9 cellular contexts compared by ENCODE assay signal in genomic region chr11:94925422-94926270, GRCh38. TPM values are rescaled to one million over a fixed set of nuclear protein-coding genes. Genes with fewer than 3 reads are reported as not detected.
DNase-seq lines count a peak whose midpoint lies in the region; ATAC-seq, FAIRE-seq and TF ChIP-seq lines count a peak whose summit lies in the region.
"Had no signal": no experiment of that assay in that cellular context is flagged by ENCODE, and none has a peak within 500 bp of the region (broad histone marks: within the 10 kb centered on the region; RNA-seq: fewer than 3 reads in every experiment).

No MANE protein-coding gene starts in this region.

- H3K56ac ChIP-seq in IMR-90 (ENCODE audit: extremely low read depth, insufficient read depth, low read length): peak overlapping the region; percentile 61; the same call in 1 of the 2 replicates

- CTCF ChIA-PET in IMR-90 (lab: Yijun Ruan, JAX): no interaction called here

- POLR2A ChIA-PET in IMR-90 (lab: Charles Lee; ENCODE audit: unreplicated experiment): no interaction called here

- in situ Hi-C loops in IMR-90 (cut with MboI; ENCODE audit: low sequenced_read_pairs): loop anchor here (25.0 kb wide), 1 partner anchor 788 kb away; the partner anchor contains the start of gene PANX1

- H4K8ac ChIP-seq in IMR-90 (ENCODE audit: low read depth in 2 of 2, low read length in 2 of 2): peak overlapping the region; percentile 58 to 61

- H3K4ac ChIP-seq in IMR-90 (ENCODE audit: low read depth, low read length): peak overlapping the region; percentile 94

- H2BK20ac ChIP-seq in IMR-90 (ENCODE audit: low read depth, low read length): peak overlapping the region; percentile 93

- H2BK120ac ChIP-seq in IMR-90 (ENCODE audit: low read depth, low read length): peak overlapping the region; percentile 80

- H2BK5ac ChIP-seq in IMR-90 (ENCODE audit: low read depth, low read length, poor library complexity, severe bottlenecking): peak overlapping the region; percentile 96

- DNase-seq in heart right ventricle: no peak
- no peak for DNase-seq in cardiac septum (ENCODE audit: low spot score)
- no peak for DNase-seq in IMR-90
- no peak for DNase-seq in kidney
- DNase-seq in uterus: no peak
- DNase-seq in HuH-7.5 (ENCODE audit: low spot score): no peak
- DNase-seq in colonic mucosa: no peak
- DNase-seq in GM03348 (ENCODE audit: low spot score): no peak
- DNase-seq: COR-L47 had no signal

- no peak for TF ChIP-seq POLR2A in IMR-90 (IDR thresholded peaks at IDR 0.05; ENCODE audit: low read depth, low read length)
- no peak for TF ChIP-seq POLR2A in uterus (IDR thresholded peaks at IDR 0.05)

- H3K79me1 ChIP-seq in IMR-90 (ENCODE audit: low read depth in 1 of 2, low read length in 2 of 2): peaks cover 0 to 24% of the 10 kb centered on the region in 2 experiments; a peak in 2 of 4 replicates

- H3K9ac ChIP-seq in IMR-90 (ENCODE audit: low read depth, low read length): peak overlapping the region; percentile 49
- H3K9ac ChIP-seq in kidney (ENCODE audit: low read length in 2 of 2): no peak overlapping the region
- no peak overlapping the region for H3K9ac ChIP-seq in colonic mucosa (ENCODE audit: low read depth in 2 of 2, low read length in 2 of 2)

- peak overlapping the region; percentile 71; the same call in 2 of the 3 replicates for H2BK15ac ChIP-seq in IMR-90 (ENCODE audit: low read depth, low read length)

- peak overlapping the region; percentile 56 for H2AK9ac ChIP-seq in IMR-90 (replicated peaks; ENCODE audit: low read depth, low read length, poor library complexity)

- FAIRE-seq in kidney (lab: Jason Lieb, UNC): no peak

- peak overlapping the region; percentile 34 for H2AFZ ChIP-seq in IMR-90 (replicated peaks; ENCODE audit: low read length, poor library complexity)

- H3K4me2 ChIP-seq in IMR-90 (ENCODE audit: low read depth, low read length): peak overlapping the region; percentile 0; the same call in 1 of the 2 replicates

- H2AK5ac ChIP-seq in IMR-90 (ENCODE audit: low read depth, low read length): peak overlapping the region; percentile 93

- H3K27me3 ChIP-seq in heart right ventricle (no peaks in the 10 kb centered on the region), IMR-90 (ENCODE audit: control insufficient read depth, insufficient read depth, low read length) (no peaks in the 10 kb centered on the region), uterus (no peaks in the 10 kb centered on the region), colonic mucosa (no peaks in the 10 kb centered on the region)

- peak overlapping the region; percentile 77 for H3K23ac ChIP-seq in IMR-90 (ENCODE audit: low read depth, low read length)

- H3K18ac ChIP-seq in IMR-90 (ENCODE audit: low read depth, low read length): peak overlapping the region; percentile 87

- no peaks in the 10 kb centered on the region for H4K20me1 ChIP-seq in IMR-90 (ENCODE audit: insufficient read depth, low read length)

- TF ChIP-seq RAD21 in IMR-90 (IDR thresholded peaks at IDR 0.05; ENCODE audit: low read length): no peak

- BruUV-seq in IMR-90 (replicated peaks; lab: Mats Ljungman, UMichigan): no TSS peak

- dilution Hi-C loops in IMR-90 (cut with HindIII; ENCODE audit: low sequenced_read_pairs, unreplicated experiment): no loop called here

- peak overlapping the region; percentile 6 to 90 (median 79) for H3K27ac ChIP-seq in heart right ventricle
- H3K27ac ChIP-seq in IMR-90 (ENCODE audit: insufficient read depth, low read length): peak overlapping the region; percentile 73
- peak overlapping the region; percentile 3 to 82 for H3K27ac ChIP-seq in kidney (ENCODE audit: low read depth in 2 of 2, low read length in 2 of 2)
- peak overlapping the region; percentile 83 to 94 for H3K27ac ChIP-seq in uterus
- H3K27ac ChIP-seq in colonic mucosa: no peak overlapping the region

- TF ChIP-seq CTCF in heart right ventricle (IDR thresholded peaks at IDR 0.05) (no peak), IMR-90 (conservative IDR thresholded peaks at IDR 0.05; ENCODE audit: low read depth, low read length) (no peak), kidney (IDR thresholded peaks at IDR 0.05; ENCODE audit: borderline replicate concordance, extremely low read depth, insufficient read depth) (no peak), uterus (IDR thresholded peaks at IDR 0.05) (no peak), colonic mucosa (IDR thresholded peaks at IDR 0.05) (no peak)

- H4K5ac ChIP-seq in IMR-90 (ENCODE audit: low read depth, low read length): peak overlapping the region; percentile 86

- H3K9me1 ChIP-seq in IMR-90 (ENCODE audit: insufficient read depth, low read length): peaks cover 45% of the 10 kb centered on the region

- H3K36me3 ChIP-seq in heart right ventricle: no peaks in the 10 kb centered on the region
- H3K36me3 ChIP-seq in IMR-90 (ENCODE audit: control insufficient read depth, insufficient read depth, low read length): no peaks in the 10 kb centered on the region
- no peaks in the 10 kb centered on the region for H3K36me3 ChIP-seq in kidney (ENCODE audit: control insufficient read depth in 1 of 2, insufficient read depth in 2 of 2, low read length in 2 of 2)
- H3K36me3 ChIP-seq in uterus: no peaks in the 10 kb centered on the region
- H3K36me3 ChIP-seq in colonic mucosa: no peaks in the 10 kb centered on the region

- ATAC-seq in heart right ventricle (no peak), IMR-90 (ENCODE audit: low read depth) (no peak)

- WGBS in heart right ventricle, 2 donors: 50 to 54% methylated on average over 7 of the region's 7 CpGs
- 86% methylated on average over 1 of the region's 7 CpGs; no CpG with 5 or more reads in 1 of the 2 experiments for WGBS in IMR-90 (ENCODE audit: extremely low coverage in 2 of 2, insufficient read length in 1 of 2), 2 experiments

- H3K4me3 ChIP-seq in heart right ventricle: no peak overlapping the region
- no peak overlapping the region for H3K4me3 ChIP-seq in IMR-90 (ENCODE audit: insufficient read depth, low read depth, low read length)
- H3K4me3 ChIP-seq in kidney (ENCODE audit: low read length in 2 of 2): no peak overlapping the region
- H3K4me3 ChIP-seq in uterus: no peak overlapping the region
- H3K4me3 ChIP-seq in colonic mucosa: no peak overlapping the region

- H3K9me3 ChIP-seq in heart right ventricle (no peaks in the 10 kb centered on the region), IMR-90 (ENCODE audit: control insufficient read depth, insufficient read depth, low read length) (no peaks in the 10 kb centered on the region), kidney (ENCODE audit: control insufficient read depth in 1 of 2, low read length in 2 of 2) (no peaks in the 10 kb centered on the region), uterus (no peaks in the 10 kb centered on the region), colonic mucosa (no peaks in the 10 kb centered on the region)

- H3K4me1 ChIP-seq in heart right ventricle (peaks cover 10 to 56% (median 40%) of the 10 kb centered on the region in 9 donors), IMR-90 (ENCODE audit: control insufficient read depth, insufficient read depth, low read length) (peaks cover 36% of the 10 kb centered on the region), kidney (ENCODE audit: control insufficient read depth in 1 of 2, insufficient read depth in 1 of 2, low read depth in 1 of 2, low read length in 2 of 2) (peaks cover 26 to 28% of the 10 kb centered on the region in 2 donors), uterus (peaks cover 8 to 13% of the 10 kb centered on the region in 2 donors), colonic mucosa (peaks cover 3% of the 10 kb centered on the region)

- peak overlapping the region; percentile 86 for H3K14ac ChIP-seq in IMR-90 (replicated peaks; ENCODE audit: low read depth, low read length)

- intact Hi-C loops in heart right ventricle (cut with DNase I) (no loop called here), cardiac septum (cut with DNase I) (loop anchor here (5.0 kb wide), 1 partner anchor 53 kb away; no protein-coding TSS in a partner anchor), IMR-90 (cut with micrococcal nuclease) (no loop called here), kidney (cut with DNase I) (no loop called here), uterus (cut with DNase I; ENCODE audit: low total_unique reads) (no loop called here), colonic mucosa (cut with DNase I) (no loop called here)

- H4K91ac ChIP-seq in IMR-90 (ENCODE audit: insufficient read depth, low read depth, low read length): peak overlapping the region; percentile 92

TF ChIP-seq in IMR-90, 13 proteins besides CTCF, POLR2A, EP300 and RAD21 (continues in another document):
- TF ChIP-seq ELK1 (IDR thresholded peaks at IDR 0.05; ENCODE audit: borderline replicate concordance, low read depth, low read length): no peak
- TF ChIP-seq SMC3 (IDR thresholded peaks at IDR 0.05; ENCODE audit: low read depth, low read length): no peak
- no peak for TF ChIP-seq MXI1 (IDR thresholded peaks at IDR 0.05; ENCODE audit: borderline replicate concordance, low read depth, low read length)

RNA-seq across cellular contexts. Expression of gene CWC15, which starts 47.7 kb away (rescaled TPM):
- total RNA-seq in heart right ventricle (10 to 100 TPM; 53.1 to 75.4 (median 67.3) TPM), cardiac septum (57.8 TPM), IMR-90 (2012; rRNA removed) (48.6 and 70.0 TPM in 2 replicates), kidney (61.7 TPM), uterus (10 to 100 TPM; 11.5 to 67.2 (median 56.9) TPM), colonic mucosa (10 to 100 TPM; 40.4 to 47.5 TPM)
- polyA plus RNA-seq in heart right ventricle (100 to 1,000 TPM in 1 of 2 donors, 10 to 100 TPM in 1; 71.6 to 196 TPM), IMR-90 (2012; rRNA removed) (34.7 and 38.4 TPM in 2 replicates), kidney (ENCODE audit: insufficient read depth, low read depth, low replicate concordance) (87.5 TPM)
- polyA plus RNA-seq in IMR-90 (2012; cell fraction: cytosol; rRNA removed): 7.5 and 12.7 TPM in 2 replicates
- 3.1 and 31.3 TPM in 2 replicates for polyA plus RNA-seq in IMR-90 (2012; cell fraction: nucleus; rRNA removed; ENCODE audit: low replicate concordance)

RNA-seq across cellular contexts. Expression of gene KDM4D, which starts 47.9 kb away (rescaled TPM):
- 1 to 10 TPM in 6 of 10 donors, under 1 TPM in 4; 0.79 to 1.3 (median 1.0) TPM for total RNA-seq in heart right ventricle
- polyA plus RNA-seq in heart right ventricle: under 1 TPM; 0.22 to 0.57 TPM
- total RNA-seq in cardiac septum: 0.83 TPM
- total RNA-seq in IMR-90 (2012; rRNA removed): 0.90 and 1.1 TPM in 2 replicates
- polyA plus RNA-seq in IMR-90 (2012; rRNA removed): 0.99 and 1.1 TPM in 2 replicates
- polyA plus RNA-seq in IMR-90 (2012; cell fraction: cytosol; rRNA removed): 0.40 and 0.84 TPM in 2 replicates
- polyA plus RNA-seq in IMR-90 (2012; cell fraction: nucleus; rRNA removed; ENCODE audit: low replicate concordance): 0.45 and 0.65 TPM in 2 replicates
- 0.94 TPM for total RNA-seq in kidney
- polyA plus RNA-seq in kidney (ENCODE audit: insufficient read depth, low read depth, low replicate concordance): 0.54 TPM
- total RNA-seq in uterus: 1 to 10 TPM in 1 of 4 donors, under 1 TPM in 2, not detected in 1; under 0.01 to 1.9 (median 0.70) TPM
- total RNA-seq in colonic mucosa: under 1 TPM in 1 of 2 donors, not detected in 1; 0.20 TPM
